ENCODE assay signal across 9 cellular contexts in genomic region chr15:28738590-28739292, GRCh38. TPM values are rescaled to one million over a fixed set of nuclear protein-coding genes. Genes with fewer than 3 reads are reported as not detected.
A peak's percentile ranks its signal among the peaks of the same experiment; 100 is the strongest.
DNase-seq lines count a peak whose midpoint lies in the region; ATAC-seq and TF ChIP-seq lines count a peak whose summit lies in the region.
"Not testable (repeated sequence)": the region's sequence is repeated elsewhere in the genome, so short reads cannot be mapped to it uniquely, and the experiment has no call there.
"Had no signal": no experiment of that assay in that cellular context is flagged by ENCODE, and none has a peak within 500 bp of the region (broad histone marks: within the 10 kb centered on the region; RNA-seq: fewer than 3 reads in every experiment).

No MANE protein-coding gene starts in this region.

- H3K4me3 ChIP-seq in BLaER1, result peak overlapping the region; percentile 71
- peak overlapping the region; percentile 46 for H3K4me3 ChIP-seq in lower lobe of right lung

- peak overlapping the region; percentile 70 for H3K4me3 Mint-ChIP-seq in activated T-helper 1 cell treated with anti-CD3 and anti-CD28 coated beads, Interleukin-12 subunit alpha, Interleukin-12 subunit beta, Interleukin-2, Interleukin-4 antibody, amounts not matched to agents 30 ng/mL and 10 ng/mL and 1 ng/mL, durations not matched to agents 14 hours and 24 hours and 36 hours
- peak overlapping the region; percentile 60 for H3K4me3 Mint-ChIP-seq in dendritic cell treated with granulocyte-macrophage colony-stimulating factor and Interleukin-4, amounts not matched to agents 40 ng/mL and 50 ng/mL, for 4 days
- peak overlapping the region; percentile 75 for H3K4me3 Mint-ChIP-seq in stimulated activated memory B cell treated with anti-CD40 and anti-IgM and Interleukin-4, amounts not matched to agents 10 μg/mL and 1 μg/mL and 100 μg/mL, for 72 hours

- H3K36me3 ChIP-seq in BLaER1, lower lobe of right lung: not testable (repeated sequence)

- not testable (repeated sequence) for TF ChIP-seq CTCF in lower lobe of right lung (IDR thresholded peaks at IDR 0.05)

- H3K27me3 ChIP-seq in BLaER1; lower lobe of right lung (ENCODE audit: low read depth): not testable (repeated sequence)

- H4K20me1 ChIP-seq in BLaER1, result not testable (repeated sequence)

- H3K27me3 Mint-ChIP-seq in activated T-helper 1 cell treated with anti-CD3 and anti-CD28 coated beads, Interleukin-12 subunit alpha, Interleukin-12 subunit beta, Interleukin-2, Interleukin-4 antibody, amounts not matched to agents 30 ng/mL and 10 ng/mL and 1 ng/mL, durations not matched to agents 14 hours and 24 hours and 36 hours (ENCODE audit: insufficient read depth), result peaks cover 24% of the 10 kb centered on the region
- H3K27me3 Mint-ChIP-seq in dendritic cell treated with granulocyte-macrophage colony-stimulating factor and Interleukin-4, amounts not matched to agents 40 ng/mL and 50 ng/mL, for 4 days; stimulated activated memory B cell treated with anti-CD40 and anti-IgM and Interleukin-4, amounts not matched to agents 10 μg/mL and 1 μg/mL and 100 μg/mL, for 72 hours: not testable (repeated sequence)

- ATAC-seq in GM21447 (IDR thresholded peaks at IDR 0.05; ENCODE audit: unreplicated experiment) (peak; percentile 50), HG03039 (IDR thresholded peaks at IDR 0.05; ENCODE audit: unreplicated experiment) (peak; percentile 56)
- ATAC-seq in lower lobe of right lung, result not testable (repeated sequence)
- ATAC-seq in stimulated activated memory B cell treated with anti-CD40 and anti-IgM and Interleukin-4, amounts not matched to agents 10 μg/mL and 1 μg/mL and 100 μg/mL, for 72 hours, result peak; percentile 68

- H3K9me3 ChIP-seq in BLaER1, lower lobe of right lung: not testable (repeated sequence)

- intact Hi-C loops in activated T-helper 1 cell treated with anti-CD3 and anti-CD28 coated beads, Interleukin-12 subunit alpha, Interleukin-12 subunit beta, Interleukin-2, Interleukin-4 antibody, amounts not matched to agents 30 ng/mL and 10 ng/mL and 1 ng/mL, durations not matched to agents 14 hours and 24 hours and 36 hours (cut with micrococcal nuclease); dendritic cell treated with granulocyte-macrophage colony-stimulating factor and Interleukin-4, amounts not matched to agents 40 ng/mL and 50 ng/mL, for 4 days (cut with micrococcal nuclease); lower lobe of right lung (cut with DNase I): not testable (repeated sequence)

- H3K27ac Mint-ChIP-seq in activated T-helper 1 cell treated with anti-CD3 and anti-CD28 coated beads, Interleukin-12 subunit alpha, Interleukin-12 subunit beta, Interleukin-2, Interleukin-4 antibody, amounts not matched to agents 30 ng/mL and 10 ng/mL and 1 ng/mL, durations not matched to agents 14 hours and 24 hours and 36 hours, result peak overlapping the region; percentile 89
- H3K27ac Mint-ChIP-seq in dendritic cell treated with granulocyte-macrophage colony-stimulating factor and Interleukin-4, amounts not matched to agents 40 ng/mL and 50 ng/mL, for 4 days, result not testable (repeated sequence)
- H3K27ac Mint-ChIP-seq in stimulated activated memory B cell treated with anti-CD40 and anti-IgM and Interleukin-4, amounts not matched to agents 10 μg/mL and 1 μg/mL and 100 μg/mL, for 72 hours, result peak overlapping the region; percentile 80

- not testable (repeated sequence) for H3K9me3 Mint-ChIP-seq in activated T-helper 1 cell treated with anti-CD3 and anti-CD28 coated beads, Interleukin-12 subunit alpha, Interleukin-12 subunit beta, Interleukin-2, Interleukin-4 antibody, amounts not matched to agents 30 ng/mL and 10 ng/mL and 1 ng/mL, durations not matched to agents 14 hours and 24 hours and 36 hours; dendritic cell treated with granulocyte-macrophage colony-stimulating factor and Interleukin-4, amounts not matched to agents 40 ng/mL and 50 ng/mL, for 4 days; stimulated activated memory B cell treated with anti-CD40 and anti-IgM and Interleukin-4, amounts not matched to agents 10 μg/mL and 1 μg/mL and 100 μg/mL, for 72 hours

- H3K9ac ChIP-seq in BLaER1, result not testable (repeated sequence)

- DNase-seq in OCI-M1 (lab: John Stamatoyannopoulos, UW), result peak; percentile 22
- peak; percentile 28 for DNase-seq in activated T-helper 1 cell treated with anti-CD3 and anti-CD28 coated beads, Interleukin-12 subunit alpha, Interleukin-12 subunit beta, Interleukin-2, Interleukin-4 antibody, amounts not matched to agents 30 ng/mL and 10 ng/mL and 1 ng/mL, durations not matched to agents 14 hours and 24 hours and 36 hours (ENCODE audit: low spot score)
- DNase-seq in lower lobe of right lung, result not testable (repeated sequence)

- H3K4me1 Mint-ChIP-seq in activated T-helper 1 cell treated with anti-CD3 and anti-CD28 coated beads, Interleukin-12 subunit alpha, Interleukin-12 subunit beta, Interleukin-2, Interleukin-4 antibody, amounts not matched to agents 30 ng/mL and 10 ng/mL and 1 ng/mL, durations not matched to agents 14 hours and 24 hours and 36 hours (ENCODE audit: low read depth); dendritic cell treated with granulocyte-macrophage colony-stimulating factor and Interleukin-4, amounts not matched to agents 40 ng/mL and 50 ng/mL, for 4 days (ENCODE audit: low read depth); stimulated activated memory B cell treated with anti-CD40 and anti-IgM and Interleukin-4, amounts not matched to agents 10 μg/mL and 1 μg/mL and 100 μg/mL, for 72 hours: not testable (repeated sequence)

- not testable (repeated sequence) for H3K27ac ChIP-seq in BLaER1
- H3K27ac ChIP-seq in lower lobe of right lung, result peak overlapping the region; percentile 24

- not testable (repeated sequence) for H3K36me3 Mint-ChIP-seq in activated T-helper 1 cell treated with anti-CD3 and anti-CD28 coated beads, Interleukin-12 subunit alpha, Interleukin-12 subunit beta, Interleukin-2, Interleukin-4 antibody, amounts not matched to agents 30 ng/mL and 10 ng/mL and 1 ng/mL, durations not matched to agents 14 hours and 24 hours and 36 hours (ENCODE audit: low read depth); dendritic cell treated with granulocyte-macrophage colony-stimulating factor and Interleukin-4, amounts not matched to agents 40 ng/mL and 50 ng/mL, for 4 days (ENCODE audit: low read depth); stimulated activated memory B cell treated with anti-CD40 and anti-IgM and Interleukin-4, amounts not matched to agents 10 μg/mL and 1 μg/mL and 100 μg/mL, for 72 hours

- H3K4me2 ChIP-seq in BLaER1, result peak overlapping the region; percentile 61

- not testable (repeated sequence) for H3K4me1 ChIP-seq in BLaER1, lower lobe of right lung

RNA-seq across cellular contexts. Expression of gene GOLGA8M, which starts 26.5 kb away (rescaled TPM):
- 1.1 and 1.5 TPM in 2 replicates for total RNA-seq in activated T-helper 1 cell treated with anti-CD3 and anti-CD28 coated beads, Interleukin-12 subunit alpha, Interleukin-12 subunit beta, Interleukin-2, Interleukin-4 antibody, amounts not matched to agents 30 ng/mL and 10 ng/mL and 1 ng/mL, durations not matched to agents 14 hours and 24 hours and 36 hours
- 2.9 TPM for total RNA-seq in lower lobe of right lung
- total RNA-seq: occipital lobe had no signal
